In the genomic region with DNA sequence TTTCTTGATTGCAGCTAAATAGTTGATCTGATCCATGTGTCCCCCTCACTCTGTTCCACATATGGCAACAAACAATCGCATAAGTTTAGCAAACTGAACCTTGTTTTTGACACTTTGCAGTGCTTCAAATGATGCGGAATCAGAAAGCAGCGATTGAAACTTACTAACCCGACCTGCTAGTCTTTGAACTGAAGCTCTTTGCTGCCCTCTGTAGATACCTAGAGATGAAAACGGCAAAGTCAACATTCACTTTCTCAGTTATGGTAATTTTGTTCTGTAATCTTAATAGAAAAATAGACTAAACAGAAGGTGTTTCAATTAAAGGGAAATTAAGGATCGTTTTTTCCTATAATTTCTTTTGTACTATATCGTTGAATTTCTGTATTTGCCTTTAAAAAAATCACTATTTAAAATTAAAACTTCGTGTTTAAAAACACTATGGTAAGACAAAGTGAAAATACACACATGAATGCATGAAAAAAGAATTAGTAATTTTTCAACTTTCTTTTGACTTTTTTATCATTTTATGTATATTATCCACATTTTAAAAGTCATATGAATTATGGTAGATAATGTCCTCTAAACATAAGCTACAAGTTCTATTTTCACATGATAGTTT, we compare ENCODE assay signal across 8 cellular contexts.
A peak's percentile ranks its signal among the peaks of the same experiment; 100 is the strongest.
DNase-seq lines count a peak whose midpoint lies in the region; FAIRE-seq lines count a peak whose summit lies in the region.

No MANE protein-coding gene starts in this region.

- FAIRE-seq in G401.6 (lab: Jason Lieb, UNC): peak; percentile 89

- CTCF ChIA-PET in activated naive CD4-positive, alpha-beta T cell treated with anti-CD3 and anti-CD28 coated beads for 36 hours (lab: Charles Lee): interaction anchor here (0.7 to 1.6 kb wide), 3 partner anchors 105 to 1156 kb away, joined by 3 to 4 read pairs (median 4); no protein-coding TSS in a partner anchor

- H3K4me1 Mint-ChIP-seq in activated naive CD4-positive, alpha-beta T cell treated with anti-CD3 and anti-CD28 coated beads for 36 hours (ENCODE audit: low read depth): peaks cover 2% of the 10 kb centered on the region

- no peaks in the 10 kb centered on the region for H3K36me3 Mint-ChIP-seq in activated naive CD4-positive, alpha-beta T cell treated with anti-CD3 and anti-CD28 coated beads for 36 hours (ENCODE audit: low read depth)

- no peak overlapping the region for H3K27ac Mint-ChIP-seq in activated naive CD4-positive, alpha-beta T cell treated with anti-CD3 and anti-CD28 coated beads for 36 hours

- H3K4me3 Mint-ChIP-seq in activated naive CD4-positive, alpha-beta T cell treated with anti-CD3 and anti-CD28 coated beads for 36 hours: no peak overlapping the region

- intact Hi-C loops in activated naive CD4-positive, alpha-beta T cell treated with anti-CD3 and anti-CD28 coated beads for 36 hours (cut with micrococcal nuclease): loop anchor here (1.0 to 2.0 kb wide), 2 partner anchors 666 to 1157 kb away; no protein-coding TSS in a partner anchor

- no peaks in the 10 kb centered on the region for H3K27me3 Mint-ChIP-seq in activated naive CD4-positive, alpha-beta T cell treated with anti-CD3 and anti-CD28 coated beads for 36 hours (ENCODE audit: low read depth)

- DNase-seq in HS-27A (ENCODE audit: low read depth): peak; percentile 5
- peak; percentile 42 to 80 for DNase-seq in NOMO-1 (lab: John Stamatoyannopoulos, UW; ENCODE audit: unreplicated experiment in 2 of 2)
- DNase-seq in dedifferentiated amniotic fluid mesenchymal stem cell (ENCODE audit: extremely low spot score): peak; percentile 61
- peak; percentile 69 for DNase-seq in midbrain (lab: John Stamatoyannopoulos, UW)
- DNase-seq in 8988T: no peak
- DNase-seq in effector CD4-positive, alpha-beta T cell: no peak
- no peak for DNase-seq in activated naive CD4-positive, alpha-beta T cell treated with anti-CD3 and anti-CD28 coated beads for 36 hours

- H3K9me3 Mint-ChIP-seq in activated naive CD4-positive, alpha-beta T cell treated with anti-CD3 and anti-CD28 coated beads for 36 hours: no peaks in the 10 kb centered on the region

Comparison
In these comparisons a context has a peak if more than half of its experiments do, and no peak if none do; other contexts are left out.
1. DNase-seq: peak in HS-27A (single experiment), NOMO-1 (2 of 2), dedifferentiated amniotic fluid mesenchymal stem cell (single experiment) and midbrain (single experiment); none in 8988T (single experiment), effector CD4-positive, alpha-beta T cell (single experiment) and activated naive CD4-positive, alpha-beta T cell treated with anti-CD3 and anti-CD28 coated beads for 36 hours (single experiment).